ENCODE assay signal across 23 cellular contexts in genomic region chr2:239528883-239529282, GRCh38.
A peak's percentile ranks its signal among the peaks of the same experiment; 100 is the strongest.
DNase-seq lines count a peak whose midpoint lies in the region; ATAC-seq, FAIRE-seq and TF ChIP-seq lines count a peak whose summit lies in the region.
"Had no signal": no experiment of that assay in that cellular context is flagged by ENCODE, and none has a peak within 500 bp of the region (broad histone marks: within the 10 kb centered on the region; RNA-seq: fewer than 3 reads in every experiment).

No MANE protein-coding gene starts in this region.

- H3K4me1 ChIP-seq in kidney (ENCODE audit: control insufficient read depth in 1 of 2, insufficient read depth in 1 of 2, low read depth in 1 of 2, low read length in 2 of 2) (peaks cover 0 to 11% of the 10 kb centered on the region in 2 donors), neuronal stem cell (ENCODE audit: control insufficient read depth in 2 of 2, insufficient read depth in 1 of 2, low read depth in 1 of 2, low read length in 2 of 2) (peaks cover 19% of the 10 kb centered on the region in 2 donors), aorta (ENCODE audit: control insufficient read depth in 1 of 2, insufficient read depth in 2 of 2, low read length in 2 of 2) (no peaks in the 10 kb centered on the region)
- H3K4me1 ChIP-seq: Caco-2 had no signal

- peaks cover 3% of the 10 kb centered on the region for H3K79me1 ChIP-seq in neuronal stem cell (ENCODE audit: low read depth, low read length)

- H4K91ac ChIP-seq in neuronal stem cell (ENCODE audit: low read depth, low read length, poor library complexity): no peak overlapping the region

- peak overlapping the region; percentile 67 for H3K4ac ChIP-seq in neuronal stem cell (ENCODE audit: low read length)

- H3K27me3 ChIP-seq in neuronal stem cell (ENCODE audit: control insufficient read depth in 3 of 3, insufficient read depth in 3 of 3, low read depth in 1 of 3, low read length in 3 of 3) (peaks cover 0 to 17% (median 0%) of the 10 kb centered on the region in 3 experiments), aorta (ENCODE audit: control insufficient read depth in 1 of 2, insufficient read depth in 2 of 2, low read length in 1 of 2) (no peaks in the 10 kb centered on the region)
- H3K27me3 ChIP-seq: BLaER1 treated with 17β-estradiol and CSF1 and Interleukin-3, amounts not matched to agents 10 nM and 100 nM had no signal

- no peaks in the 10 kb centered on the region for H3K4me1 Mint-ChIP-seq in activated T-cell treated with anti-CD3 and anti-CD28 coated beads, Interleukin-2, amount 50 U/mL, for 4 hours (ENCODE audit: low read depth)
- H3K4me1 Mint-ChIP-seq: B cell had no signal

- peaks cover 3% of the 10 kb centered on the region for H3K9me3 Mint-ChIP-seq in activated T-cell treated with anti-CD3 and anti-CD28 coated beads, Interleukin-2, amount 50 U/mL, for 4 hours
- H3K9me3 Mint-ChIP-seq: CD4-positive, alpha-beta T cell; CD8-positive, alpha-beta T cell had no signal

- no peak overlapping the region for H3K4me2 ChIP-seq in neuronal stem cell (ENCODE audit: insufficient read depth, low read length, poor library complexity, severe bottlenecking)
- H3K4me2 ChIP-seq: A549; BLaER1 treated with 17β-estradiol and CSF1 and Interleukin-3, amounts not matched to agents 10 nM and 100 nM had no signal

- TF ChIP-seq CTCF in kidney (IDR thresholded peaks at IDR 0.05; ENCODE audit: borderline replicate concordance, extremely low read depth, insufficient read depth): no peak

- no peak for FAIRE-seq in kidney (lab: Jason Lieb, UNC)
- FAIRE-seq: A549, D721Med, G401.6, GM12891 had no signal

- H3K18ac ChIP-seq in neuronal stem cell (ENCODE audit: low read length): peak overlapping the region; percentile 62

- no CpG with 5 or more reads among the region's 1 CpG for WGBS in neuronal stem cell (ENCODE audit: extremely low coverage in 2 of 2, insufficient read length in 2 of 2, insufficient replicate concordance in 1 of 2), 2 donors
- WGBS in aorta, 2 donors: 88% methylated on average over 1 of the region's 1 CpG

- no peak overlapping the region for H3K9ac ChIP-seq in kidney (ENCODE audit: low read length in 2 of 2)
- peak overlapping the region; percentile 26 for H3K9ac ChIP-seq in neuronal stem cell (ENCODE audit: low read depth, low read length, poor library complexity)
- H3K9ac ChIP-seq: BLaER1 treated with 17β-estradiol and CSF1 and Interleukin-3, amounts not matched to agents 10 nM and 100 nM had no signal

- intact Hi-C loops in left cardiac atrium (cut with DNase I): no loop called here
- intact Hi-C loops in left ventricle myocardium superior (cut with micrococcal nuclease): no loop called here
- intact Hi-C loops in kidney (cut with DNase I): no loop called here
- intact Hi-C loops in aorta (cut with DNase I): no loop called here

- H3K9me3 ChIP-seq in kidney (ENCODE audit: control insufficient read depth in 1 of 2, low read length in 2 of 2): peaks cover 0 to 9% of the 10 kb centered on the region in 2 donors
- H3K9me3 ChIP-seq in neuronal stem cell (replicated peaks in 1 of 2; ENCODE audit: control insufficient read depth in 2 of 2, insufficient read depth in 1 of 2, low read depth in 1 of 2, low read length in 2 of 2): peaks cover 5 to 6% of the 10 kb centered on the region in 2 donors
- H3K9me3 ChIP-seq in aorta (ENCODE audit: control insufficient read depth, low read length): peaks cover 3% of the 10 kb centered on the region
- H3K9me3 ChIP-seq: A549, Caco-2 had no signal

- H3K4me3 ChIP-seq in kidney (ENCODE audit: low read length in 2 of 2) (no peak overlapping the region), neuronal stem cell (ENCODE audit: low read length in 2 of 2) (no peak overlapping the region), aorta (ENCODE audit: low read length in 2 of 2) (no peak overlapping the region)
- H3K4me3 ChIP-seq: A549; BLaER1 treated with 17β-estradiol and CSF1 and Interleukin-3, amounts not matched to agents 10 nM and 100 nM had no signal

- peak; percentile 7 for DNase-seq in left cardiac atrium
- DNase-seq in left ventricle myocardium superior: no peak
- peak; percentile 64 for DNase-seq in kidney
- DNase-seq in neuronal stem cell (ENCODE audit: low spot score): no peak
- DNase-seq in aorta: peak; percentile 12 to 59
- DNase-seq in activated T-cell treated with anti-CD3 and anti-CD28 coated beads, Interleukin-2, amount 50 U/mL, for 4 hours: no peak
- DNase-seq in GM19238 (ENCODE audit: insufficient read length, low spot score): no peak
- DNase-seq in NCI-H1694 treated with DMSO at 0.1 percent for 48 hours (lab: John Stamatoyannopoulos, UW): no peak
- DNase-seq: AML-193; Caco-2; Calu3; CD4-positive, alpha-beta T cell; CD8-positive, alpha-beta T cell; DMS79 treated with DMSO at 0.1 percent for 48 hours; GF-D8 had no signal

- H3K27me3 Mint-ChIP-seq in activated T-cell treated with anti-CD3 and anti-CD28 coated beads, Interleukin-2, amount 50 U/mL, for 4 hours (ENCODE audit: low read depth): peaks cover 2% of the 10 kb centered on the region
- H3K27me3 Mint-ChIP-seq: B cell; CD4-positive, alpha-beta T cell had no signal

- no peaks in the 10 kb centered on the region for H3K36me3 Mint-ChIP-seq in activated T-cell treated with anti-CD3 and anti-CD28 coated beads, Interleukin-2, amount 50 U/mL, for 4 hours (ENCODE audit: insufficient read depth)
- H3K36me3 Mint-ChIP-seq: CD8-positive, alpha-beta T cell had no signal

- peak overlapping the region; percentile 53 for H2BK12ac ChIP-seq in neuronal stem cell (ENCODE audit: low read length)

- peak overlapping the region; percentile 61 for H2BK15ac ChIP-seq in neuronal stem cell (ENCODE audit: low read length)

- no peak for ATAC-seq in left cardiac atrium
- ATAC-seq in left ventricle myocardium superior: no peak
- ATAC-seq in aorta (ENCODE audit: low FRiP score): no peak
- no peak for ATAC-seq in activated T-cell treated with anti-CD3 and anti-CD28 coated beads, Interleukin-2, amount 50 U/mL, for 4 hours
- ATAC-seq: A549; CD8-positive, alpha-beta T cell had no signal

- H3K36me3 ChIP-seq in kidney (ENCODE audit: control insufficient read depth in 1 of 2, insufficient read depth in 2 of 2, low read length in 2 of 2) (no peaks in the 10 kb centered on the region), neuronal stem cell (replicated peaks in 1 of 2; ENCODE audit: control insufficient read depth in 2 of 2, insufficient read depth in 2 of 2, low read length in 2 of 2) (peaks cover 0 to 2% of the 10 kb centered on the region in 2 donors), aorta (ENCODE audit: control insufficient read depth in 1 of 2, insufficient read depth in 2 of 2, low read length in 1 of 2) (no peaks in the 10 kb centered on the region)
- H3K36me3 ChIP-seq: BLaER1 treated with 17β-estradiol and CSF1 and Interleukin-3, amounts not matched to agents 10 nM and 100 nM had no signal

- peak overlapping the region; percentile 5 for H2AK5ac ChIP-seq in neuronal stem cell (ENCODE audit: low read depth, low read length)

- no peak overlapping the region for H3K23ac ChIP-seq in neuronal stem cell (ENCODE audit: low read depth, low read length, poor library complexity)

- H3K14ac ChIP-seq in neuronal stem cell (ENCODE audit: low read length): no peak overlapping the region

- H2BK5ac ChIP-seq in neuronal stem cell (ENCODE audit: low read length): no peak overlapping the region

- no peak overlapping the region for H4K8ac ChIP-seq in neuronal stem cell (ENCODE audit: low read depth, low read length)

- H3K27ac ChIP-seq in kidney (ENCODE audit: low read depth in 2 of 2, low read length in 2 of 2): no peak overlapping the region
- H3K27ac ChIP-seq in neuronal stem cell (replicated peaks; ENCODE audit: low read length): no peak overlapping the region
- H3K27ac ChIP-seq in aorta (ENCODE audit: low read depth in 1 of 2, low read length in 2 of 2): no peak overlapping the region
- H3K27ac ChIP-seq: 22Rv1; A549; BLaER1 treated with 17β-estradiol and CSF1 and Interleukin-3, amounts not matched to agents 10 nM and 100 nM; C4-2B had no signal

- H2BK120ac ChIP-seq in neuronal stem cell (ENCODE audit: low read depth, low read length): peak overlapping the region; percentile 90

- no peak overlapping the region for H2AFZ ChIP-seq in neuronal stem cell (ENCODE audit: low read length)

- H3K4me3 Mint-ChIP-seq in activated T-cell treated with anti-CD3 and anti-CD28 coated beads, Interleukin-2, amount 50 U/mL, for 4 hours: no peak overlapping the region
- H3K4me3 Mint-ChIP-seq: B cell; CD4-positive, alpha-beta T cell; CD8-positive, alpha-beta T cell had no signal

Comparison
In these comparisons a context has a peak if more than half of its experiments do, and no peak if none do; other contexts are left out.
1. DNase-seq: peak in left cardiac atrium (single experiment), kidney (single experiment) and aorta (2 of 2); none in left ventricle myocardium superior (single experiment), neuronal stem cell (single experiment), activated T-cell treated with anti-CD3 and anti-CD28 coated beads, Interleukin-2, amount 50 U/mL, for 4 hours (single experiment), GM19238 (single experiment) and NCI-H1694 treated with DMSO at 0.1 percent for 48 hours (single experiment).